16 cellular contexts compared by ENCODE assay signal in genomic region chr11:117722074-117722473, GRCh38.
DNase-seq lines count a peak whose midpoint lies in the region; TF ChIP-seq lines count a peak whose summit lies in the region.
"Had no signal": no experiment of that assay in that cellular context is flagged by ENCODE, and none has a peak within 500 bp of the region (broad histone marks: within the 10 kb centered on the region; RNA-seq: fewer than 3 reads in every experiment).

No MANE protein-coding gene starts in this region.

- H3K27ac ChIP-seq in cardiac muscle cell (no peak overlapping the region), right atrium auricular region (no peak overlapping the region), uterus (peak overlapping the region in 1 of 2 donors; percentile 58)
- H3K27ac ChIP-seq: A549, C4-2B had no signal

- H3K4me3 ChIP-seq in cardiac muscle cell (no peak overlapping the region), right atrium auricular region (no peak overlapping the region), uterus (no peak overlapping the region)
- H3K4me3 ChIP-seq: A549 had no signal

- no peaks in the 10 kb centered on the region for H3K36me3 Mint-ChIP-seq in nephron (ENCODE audit: low read depth)

- H3K9me3 ChIP-seq in cardiac muscle cell (ENCODE audit: low read depth) = no peaks in the 10 kb centered on the region
- H3K9me3 ChIP-seq in right atrium auricular region = no peaks in the 10 kb centered on the region
- no peaks in the 10 kb centered on the region for H3K9me3 ChIP-seq in uterus
- H3K9me3 ChIP-seq: A549 had no signal

- intact Hi-C loops in uterus (cut with DNase I; ENCODE audit: low total_unique reads) = no loop called here

- peaks cover 12% of the 10 kb centered on the region for H3K27me3 Mint-ChIP-seq in nephron (ENCODE audit: low read depth)

- H3K4me1 Mint-ChIP-seq in nephron = peaks cover 67% of the 10 kb centered on the region

- DNase-seq in cardiac muscle cell (ENCODE audit: low read depth in 1 of 2, low spot score in 1 of 2) (peak; percentile 10 to 39), right atrium auricular region (ENCODE audit: low spot score) (no peak), fibroblast of peridontal ligament (ENCODE audit: extremely low read depth) (peak; percentile 1), uterus (peak; percentile 31 to 57), NCI-H1436 treated with DMSO at 0.1 percent for 48 hours (lab: John Stamatoyannopoulos, UW) (no peak), T-helper 1 cell (no peak)
- DNase-seq in stimulated activated CD4-positive, alpha-beta T cell treated with anti-CD3 and anti-CD28 coated beads, Interleukin-4, amount 100 ng/mL, for 4 hours = no peak
- DNase-seq: H7; Kasumi-1; NCI-H1105 treated with DMSO at 0.1 percent for 48 hours; NCI-H2029; NCI-H524; NK-92 treated with Interleukin-12 subunit alpha and Interleukin-12 subunit beta, amount 100 ng/mL, for 24 hours had no signal

- no peaks in the 10 kb centered on the region for H3K9me3 Mint-ChIP-seq in nephron

- peak overlapping the region in 2 of 3 experiments; percentile 0 to 8 for H3K4me3 Mint-ChIP-seq in nephron

- TF ChIP-seq CTCF in cardiac muscle cell (IDR thresholded peaks at IDR 0.05; ENCODE audit: low read depth, low read length) = no peak
- TF ChIP-seq CTCF in right atrium auricular region (IDR thresholded peaks at IDR 0.05) = no peak
- TF ChIP-seq CTCF in nephron (IDR thresholded peaks at IDR 0.05; ENCODE audit: unreplicated experiment in 3 of 3) = no peak
- no peak for TF ChIP-seq CTCF in uterus (IDR thresholded peaks at IDR 0.05)

- H3K27ac Mint-ChIP-seq in nephron = peak overlapping the region; percentile 45 to 70 (median 65)

- H3K4me1 ChIP-seq in cardiac muscle cell (ENCODE audit: low read depth) (peaks cover 63% of the 10 kb centered on the region), right atrium auricular region (peaks cover 0 to 19% of the 10 kb centered on the region in 2 donors), uterus (no peaks in the 10 kb centered on the region)

- TF ChIP-seq POLR2A in uterus (IDR thresholded peaks at IDR 0.05) = no peak

- H3K36me3 ChIP-seq in cardiac muscle cell = no peaks in the 10 kb centered on the region
- H3K36me3 ChIP-seq in right atrium auricular region = no peaks in the 10 kb centered on the region
- no peaks in the 10 kb centered on the region for H3K36me3 ChIP-seq in uterus

- no peaks in the 10 kb centered on the region for H3K27me3 ChIP-seq in cardiac muscle cell
- no peaks in the 10 kb centered on the region for H3K27me3 ChIP-seq in right atrium auricular region
- H3K27me3 ChIP-seq in uterus = no peaks in the 10 kb centered on the region

Comparison
In these comparisons a context has a peak if more than half of its experiments do, and no peak if none do; other contexts are left out.
1. DNase-seq: peak in cardiac muscle cell (2 of 2), fibroblast of peridontal ligament (single experiment) and uterus (2 of 2); none in right atrium auricular region (single experiment), NCI-H1436 treated with DMSO at 0.1 percent for 48 hours (single experiment), T-helper 1 cell (0 of 5) and stimulated activated CD4-positive, alpha-beta T cell treated with anti-CD3 and anti-CD28 coated beads, Interleukin-4, amount 100 ng/mL, for 4 hours (0 of 2).